24 cellular contexts compared by ENCODE assay signal in genomic region chr9:114460513-114461225, GRCh38. TPM values are rescaled to one million over a fixed set of nuclear protein-coding genes. Genes with fewer than 3 reads are reported as not detected.
DNase-seq lines count a peak whose midpoint lies in the region; ATAC-seq lines count a peak whose summit lies in the region.
"Had no signal": no experiment of that assay in that cellular context is flagged by ENCODE, and none has a peak within 500 bp of the region (broad histone marks: within the 10 kb centered on the region; RNA-seq: fewer than 3 reads in every experiment).

No MANE protein-coding gene starts in this region.

- peak overlapping the region; percentile 11 for H3K27ac Mint-ChIP-seq in activated T-helper 17 cell treated with anti-CD3 and anti-CD28 coated beads, Interleukin-2, amount 50 U/mL, for 72 hours
- H3K27ac Mint-ChIP-seq: nephron; stimulated activated naive CD8-positive, alpha-beta T cell treated with anti-CD3 and anti-CD28 coated beads, Interleukin-15, Interleukin-2, amounts not matched to agents 100 ng/mL and 50 ng/mL, for 24 hours had no signal

- DNase-seq in stimulated activated CD4-positive, alpha-beta T cell treated with anti-CD3 and anti-CD28 coated beads, Interleukin-4, amount 100 ng/mL, for 24 hours = peak; percentile 1
- DNase-seq in stimulated activated CD4-positive, alpha-beta T cell treated with anti-CD3 and anti-CD28 coated beads, Interleukin-12 subunit alpha, Interleukin-12 subunit beta, amount 100 ng/mL, for 4 hours = no peak
- DNase-seq in NCI-H2081 treated with DMSO at 0.1 percent for 48 hours (lab: John Stamatoyannopoulos, UW) (peak; percentile 70), T-helper 1 cell (no peak)
- DNase-seq in activated CD8-positive, alpha-beta memory T cell treated with anti-CD3 and anti-CD28 coated beads, Interleukin-2, amount 50 U/mL, for 4 hours = no peak
- DNase-seq: 8988T; activated T-cell treated with anti-CD3 and anti-CD28 coated beads, Interleukin-2, amount 50 U/mL, for 48 hours; cortex of kidney; effector memory CD4-positive, alpha-beta T cell; GOT3; hypothalamus; left cardiac atrium; MM.1S; NCI-H187; NCI-H446 treated with DMSO at 0.1 percent for 48 hours; NK-92 treated with Interleukin-12 subunit alpha and Interleukin-12 subunit beta, amount 100 ng/mL, for 24 hours; Right ventricle myocardium superior; T-helper 17 cell had no signal

- H3K36me3 Mint-ChIP-seq in activated T-helper 17 cell treated with anti-CD3 and anti-CD28 coated beads, Interleukin-2, amount 50 U/mL, for 72 hours (ENCODE audit: low read depth) = no peaks in the 10 kb centered on the region

- ATAC-seq in activated T-helper 17 cell treated with anti-CD3 and anti-CD28 coated beads, Interleukin-2, amount 50 U/mL, for 72 hours (replicated peaks) = no peak
- ATAC-seq in HG02678 (IDR thresholded peaks at IDR 0.05; ENCODE audit: unreplicated experiment) (no peak), GM18868 (IDR thresholded peaks at IDR 0.05; ENCODE audit: unreplicated experiment) (no peak)
- ATAC-seq: left cardiac atrium, SK-N-SH treated with all-trans-retinoic acid at 6 μM for 48 hours, T-helper 17 cell had no signal

- H3K27me3 Mint-ChIP-seq in activated T-helper 17 cell treated with anti-CD3 and anti-CD28 coated beads, Interleukin-2, amount 50 U/mL, for 72 hours = peaks cover 5% of the 10 kb centered on the region
- H3K27me3 Mint-ChIP-seq: stimulated activated naive CD8-positive, alpha-beta T cell treated with anti-CD3 and anti-CD28 coated beads, Interleukin-15, Interleukin-2, amounts not matched to agents 100 ng/mL and 50 ng/mL, for 24 hours; T-helper 17 cell had no signal

- no peaks in the 10 kb centered on the region for H3K4me1 Mint-ChIP-seq in activated T-helper 17 cell treated with anti-CD3 and anti-CD28 coated beads, Interleukin-2, amount 50 U/mL, for 72 hours
- H3K4me1 Mint-ChIP-seq: T-helper 17 cell had no signal

- H3K9me3 Mint-ChIP-seq in activated T-helper 17 cell treated with anti-CD3 and anti-CD28 coated beads, Interleukin-2, amount 50 U/mL, for 72 hours = no peaks in the 10 kb centered on the region
- H3K9me3 Mint-ChIP-seq: nephron; stimulated activated naive CD8-positive, alpha-beta T cell treated with anti-CD3 and anti-CD28 coated beads, Interleukin-15, Interleukin-2, amounts not matched to agents 100 ng/mL and 50 ng/mL, for 24 hours had no signal

- H3K4me3 Mint-ChIP-seq in activated T-helper 17 cell treated with anti-CD3 and anti-CD28 coated beads, Interleukin-2, amount 50 U/mL, for 72 hours = no peak overlapping the region
- H3K4me3 Mint-ChIP-seq: nephron; stimulated activated naive CD8-positive, alpha-beta T cell treated with anti-CD3 and anti-CD28 coated beads, Interleukin-15, Interleukin-2, amounts not matched to agents 100 ng/mL and 50 ng/mL, for 24 hours; T-helper 17 cell had no signal

RNA-seq across cellular contexts. Expression of gene WHRN, which starts 44.6 kb away (rescaled TPM):
- 10 to 100 TPM in 1 of 2 donors, 1 to 10 TPM in 1; 4.0 to 29.1 TPM for total RNA-seq in activated T-helper 17 cell treated with anti-CD3 and anti-CD28 coated beads, Interleukin-2, amount 50 U/mL, for 72 hours

Comparison
In these comparisons a context has a peak if more than half of its experiments do, and no peak if none do; other contexts are left out.
1. DNase-seq: peak in stimulated activated CD4-positive, alpha-beta T cell treated with anti-CD3 and anti-CD28 coated beads, Interleukin-4, amount 100 ng/mL, for 24 hours (single experiment) and NCI-H2081 treated with DMSO at 0.1 percent for 48 hours (single experiment); none in stimulated activated CD4-positive, alpha-beta T cell treated with anti-CD3 and anti-CD28 coated beads, Interleukin-12 subunit alpha, Interleukin-12 subunit beta, amount 100 ng/mL, for 4 hours (single experiment), activated CD8-positive, alpha-beta memory T cell treated with anti-CD3 and anti-CD28 coated beads, Interleukin-2, amount 50 U/mL, for 4 hours (single experiment) and T-helper 1 cell (0 of 5).